In genomic region chrX:150569155-150569477, GRCh38 we compare ENCODE assay signal across 8 cellular contexts. TPM values are rescaled to one million over a fixed set of nuclear protein-coding genes. Genes with fewer than 3 reads are reported as not detected.
DNase-seq lines count a peak whose midpoint lies in the region; ATAC-seq, FAIRE-seq and TF ChIP-seq lines count a peak whose summit lies in the region.

No MANE protein-coding gene starts in this region.

- peak; percentile 69 for DNase-seq in Right ventricle myocardium inferior (ENCODE audit: missing footprints)
- DNase-seq in cardiac septum (ENCODE audit: low spot score): no peak
- DNase-seq in RWPE1 (ENCODE audit: low spot score): no peak
- DNase-seq in MCF 10A (ENCODE audit: unreplicated experiment): peak; percentile 21
- peak in 1 of 2 donors; percentile 59 for DNase-seq in left colon
- DNase-seq in D721Med (ENCODE audit: insufficient read length, low spot score): no peak

- TF ChIP-seq CTCF in RWPE1 (conservative IDR thresholded peaks at IDR 0.05; ENCODE audit: low read depth): no peak
- TF ChIP-seq CTCF in MCF 10A (IDR thresholded peaks at IDR 0.05; ENCODE audit: unreplicated experiment): no peak
- TF ChIP-seq CTCF in D721Med (IDR thresholded peaks at IDR 0.05; ENCODE audit: insufficient read depth, missing control alignments): no peak

- ATAC-seq in Right ventricle myocardium inferior (no peak), HG03039 (IDR thresholded peaks at IDR 0.05; ENCODE audit: unreplicated experiment) (peak; percentile 13), left colon (peak; percentile 9)

- H3K4me3 ChIP-seq in stomach smooth muscle (ENCODE audit: low read length in 2 of 2): peak overlapping the region; percentile 62 to 76

- no peaks in the 10 kb centered on the region for H3K9me3 ChIP-seq in stomach smooth muscle (ENCODE audit: control insufficient read depth in 2 of 2, low read length in 2 of 2)

- peak overlapping the region; percentile 71 for H3K27ac ChIP-seq in RWPE1
- H3K27ac ChIP-seq in stomach smooth muscle (ENCODE audit: low read length): peak overlapping the region; percentile 62

- peaks cover 3% of the 10 kb centered on the region for H3K4me1 ChIP-seq in stomach smooth muscle (ENCODE audit: control insufficient read depth, insufficient read depth, low read length)

- H3K4me3 Mint-ChIP-seq in MCF 10A (ENCODE audit: unreplicated experiment): peak overlapping the region; percentile 72

- H3K9me3 Mint-ChIP-seq in MCF 10A (ENCODE audit: unreplicated experiment): no peaks in the 10 kb centered on the region

- BruUV-seq in MCF 10A (replicated peaks; lab: Mats Ljungman, UMichigan): no TSS peak

- H3K36me3 Mint-ChIP-seq in MCF 10A (ENCODE audit: insufficient read depth, unreplicated experiment): no peaks in the 10 kb centered on the region

- no peak for FAIRE-seq in D721Med (lab: Jason Lieb, UNC)

- peak overlapping the region; percentile 58 to 69 for H3K9ac ChIP-seq in stomach smooth muscle (ENCODE audit: low read length in 2 of 2)

- H3K4me1 Mint-ChIP-seq in MCF 10A (ENCODE audit: insufficient read depth, unreplicated experiment): peaks cover 13% of the 10 kb centered on the region

- intact Hi-C loops in Right ventricle myocardium inferior (cut with DNase I): no loop called here
- intact Hi-C loops in cardiac septum (cut with DNase I): loop anchor here (2.0 kb wide), 1 partner anchor 22 kb away; no protein-coding TSS in a partner anchor
- intact Hi-C loops in MCF 10A (cut with micrococcal nuclease): no loop called here
- intact Hi-C loops in left colon (cut with DNase I, micrococcal nuclease): no loop called here

- POLR2A ChIA-PET in RWPE1 (lab: Yijun Ruan, JAX; ENCODE audit: low non-redundant PET): no interaction called here
- POLR2A ChIA-PET in MCF 10A (lab: Yijun Ruan, JAX): interaction anchor here (0.7 to 2.2 kb wide), 5 partner anchors 9 to 629 kb away, joined by 3 to 7 read pairs (median 4); no protein-coding TSS in a partner anchor

- no peak overlapping the region for H3K27ac Mint-ChIP-seq in MCF 10A (ENCODE audit: low read depth, unreplicated experiment)

- no peaks in the 10 kb centered on the region for H3K36me3 ChIP-seq in stomach smooth muscle (ENCODE audit: control insufficient read depth in 2 of 2, insufficient read depth in 2 of 2, low read length in 2 of 2)

- no peaks in the 10 kb centered on the region for H3K27me3 Mint-ChIP-seq in MCF 10A (ENCODE audit: insufficient read depth, unreplicated experiment)

- CTCF ChIA-PET in RWPE1 (lab: Yijun Ruan, JAX): no interaction called here
- CTCF ChIA-PET in MCF 10A (lab: Yijun Ruan, JAX): no interaction called here

- H3K27me3 ChIP-seq in stomach smooth muscle (ENCODE audit: control insufficient read depth in 1 of 2, insufficient read depth in 2 of 2, low read length in 2 of 2): peaks cover 0 to 3% of the 10 kb centered on the region in 2 donors

RNA-seq across cellular contexts. Expression of gene MTM1, which starts 0.7 kb away (rescaled TPM):
- total RNA-seq in Right ventricle myocardium inferior (8.8 TPM), cardiac septum (9.5 TPM), MCF 10A (2022) (11.6 and 11.9 TPM in 2 replicates), left colon (10 to 100 TPM; 51.8 to 66.6 TPM)

Comparison
In these comparisons a context has a peak if more than half of its experiments do, and no peak if none do; other contexts are left out.
1. DNase-seq: peak in Right ventricle myocardium inferior (single experiment) and MCF 10A (single experiment); none in cardiac septum (single experiment), RWPE1 (single experiment) and D721Med (single experiment).